ENCODE assay signal across 22 cellular contexts in the genomic region with DNA sequence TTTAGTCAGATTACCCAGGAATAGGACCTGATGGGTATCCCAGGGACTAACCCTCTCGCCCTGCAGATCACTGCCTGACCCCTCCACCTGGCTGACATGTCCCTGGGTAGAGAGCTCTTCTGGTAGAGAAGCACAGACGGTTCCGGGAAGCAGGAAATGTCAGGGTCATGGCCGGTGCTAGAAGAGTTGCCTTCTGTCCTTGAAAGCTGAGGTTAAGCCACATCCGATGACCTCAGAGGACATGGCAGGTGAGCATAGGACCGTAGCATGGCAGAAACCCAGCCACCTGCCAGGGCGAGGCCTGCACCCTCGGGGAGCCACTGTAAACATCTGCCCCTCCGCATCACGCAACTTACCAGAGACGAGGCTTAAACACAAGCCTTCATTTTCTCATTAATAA.
DNase-seq lines count a peak whose midpoint lies in the region; ATAC-seq and TF ChIP-seq lines count a peak whose summit lies in the region.
"Had no signal": no experiment of that assay in that cellular context is flagged by ENCODE, and none has a peak within 500 bp of the region (broad histone marks: within the 10 kb centered on the region; RNA-seq: fewer than 3 reads in every experiment).

No MANE protein-coding gene starts in this region.

- in situ Hi-C loops in IMR-90 (cut with MboI; ENCODE audit: low sequenced_read_pairs) = no loop called here

- no peak overlapping the region for H2BK15ac ChIP-seq in IMR-90 (ENCODE audit: low read depth, low read length)

- H2BK20ac ChIP-seq in IMR-90 (ENCODE audit: low read depth, low read length) = no peak overlapping the region

- no peak for TF ChIP-seq CTCF in IMR-90 (conservative IDR thresholded peaks at IDR 0.05; ENCODE audit: low read depth, low read length)
- no peak for TF ChIP-seq CTCF in RWPE1 (conservative IDR thresholded peaks at IDR 0.05; ENCODE audit: low read depth)
- TF ChIP-seq CTCF in nephron progenitor cell (IDR thresholded peaks at IDR 0.05) = no peak

- no peak for TF ChIP-seq POLR2A in IMR-90 (IDR thresholded peaks at IDR 0.05; ENCODE audit: low read depth, low read length)

- 0 out of 2 replicates have a peak overlapping the region, but pooled peaks have one; percentile 5 for H3K4ac ChIP-seq in IMR-90 (ENCODE audit: low read depth, low read length)

- H3K4me3 ChIP-seq in IMR-90 (ENCODE audit: insufficient read depth, low read depth, low read length) = no peak overlapping the region
- H3K4me3 ChIP-seq: coronary artery, pancreas, SK-N-MC, upper lobe of left lung had no signal

- intact Hi-C loops in IMR-90 (cut with micrococcal nuclease) = no loop called here
- intact Hi-C loops in activated naive CD4-positive, alpha-beta T cell treated with anti-CD3 and anti-CD28 coated beads for 36 hours (cut with micrococcal nuclease) = no loop called here

- H3K27ac Mint-ChIP-seq in nephron progenitor cell = peak overlapping the region; percentile 77
- H3K27ac Mint-ChIP-seq in activated naive CD4-positive, alpha-beta T cell treated with anti-CD3 and anti-CD28 coated beads for 36 hours = no peak overlapping the region
- H3K27ac Mint-ChIP-seq: activated T-helper 2 cell treated with anti-CD3 and anti-CD28 coated beads, Interferon-gamma antibody, Interleukin-2, Interleukin-4, amounts not matched to agents 10 μg/mL and 5 μg/mL and 100 μg/mL, durations not matched to agents 14 hours and 24 hours and 36 hours; naive thymus-derived CD8-positive, alpha-beta T cell had no signal

- H3K9me3 Mint-ChIP-seq in nephron progenitor cell = peaks cover 20% of the 10 kb centered on the region
- H3K9me3 Mint-ChIP-seq in activated naive CD4-positive, alpha-beta T cell treated with anti-CD3 and anti-CD28 coated beads for 36 hours = peaks cover 13% of the 10 kb centered on the region

- H2BK5ac ChIP-seq in IMR-90 (ENCODE audit: low read depth, low read length, poor library complexity, severe bottlenecking) = no peak overlapping the region

- DNase-seq in DMS79 (lab: John Stamatoyannopoulos, UW) (peak; percentile 52), IMR-90 (no peak), RWPE1 (ENCODE audit: low spot score) (no peak), nephron progenitor cell (no peak), H4 (ENCODE audit: low spot score) (no peak)
- DNase-seq in activated naive CD4-positive, alpha-beta T cell treated with anti-CD3 and anti-CD28 coated beads for 36 hours = no peak
- no peak for DNase-seq in effector CD8-positive, alpha-beta T cell (lab: John Stamatoyannopoulos, UW)
- DNase-seq: activated CD8-positive, alpha-beta memory T cell treated with anti-CD3 and anti-CD28 coated beads for 24 hours; foreskin fibroblast; GDM1; KBM-7; kidney; naive thymus-derived CD8-positive, alpha-beta T cell; NCI-H2107; NCI-H526; OCI-M1; pancreas; stimulated activated CD4-positive, alpha-beta T cell treated with anti-CD3 and anti-CD28 coated beads, Interleukin-4, amount 100 ng/mL, for 4 hours had no signal

- H3K36me3 ChIP-seq in IMR-90 (ENCODE audit: control insufficient read depth, insufficient read depth, low read length) = no peaks in the 10 kb centered on the region
- H3K36me3 ChIP-seq: pancreas, upper lobe of left lung had no signal

- CTCF ChIA-PET in IMR-90 (lab: Yijun Ruan, JAX) = no interaction called here
- CTCF ChIA-PET in RWPE1 (lab: Yijun Ruan, JAX) = no interaction called here
- CTCF ChIA-PET in activated naive CD4-positive, alpha-beta T cell treated with anti-CD3 and anti-CD28 coated beads for 36 hours (lab: Charles Lee) = no interaction called here

- peaks cover 16% of the 10 kb centered on the region for H3K4me1 ChIP-seq in IMR-90 (ENCODE audit: control insufficient read depth, insufficient read depth, low read length)
- H3K4me1 ChIP-seq: upper lobe of left lung had no signal

- POLR2A ChIA-PET in IMR-90 (lab: Charles Lee; ENCODE audit: unreplicated experiment) (no interaction called here), RWPE1 (lab: Yijun Ruan, JAX; ENCODE audit: low non-redundant PET) (no interaction called here)

- H3K56ac ChIP-seq in IMR-90 (ENCODE audit: extremely low read depth, insufficient read depth, low read length) = no peak overlapping the region

- 93% methylated on average over 4 of the region's 11 CpGs; no CpG with 5 or more reads in 1 of the 2 experiments for WGBS in IMR-90 (ENCODE audit: extremely low coverage in 2 of 2, insufficient read length in 1 of 2), 2 experiments

- H3K27ac ChIP-seq in IMR-90 (ENCODE audit: insufficient read depth, low read length) (no peak overlapping the region), RWPE1 (peak overlapping the region; percentile 18; the same call in 1 of the 2 replicates)
- H3K27ac ChIP-seq: coronary artery, SK-N-MC, upper lobe of left lung had no signal

- H3K79me1 ChIP-seq in IMR-90 (ENCODE audit: low read depth in 1 of 2, low read length in 2 of 2) = no peaks in the 10 kb centered on the region

- dilution Hi-C loops in IMR-90 (cut with HindIII; ENCODE audit: low sequenced_read_pairs, unreplicated experiment) = no loop called here

- no peak overlapping the region for H2AFZ ChIP-seq in IMR-90 (replicated peaks; ENCODE audit: low read length, poor library complexity)

- peaks cover 25% of the 10 kb centered on the region for H3K4me1 Mint-ChIP-seq in nephron progenitor cell
- no peaks in the 10 kb centered on the region for H3K4me1 Mint-ChIP-seq in activated naive CD4-positive, alpha-beta T cell treated with anti-CD3 and anti-CD28 coated beads for 36 hours (ENCODE audit: low read depth)
- H3K4me1 Mint-ChIP-seq: naive thymus-derived CD8-positive, alpha-beta T cell had no signal

- peaks cover 12% of the 10 kb centered on the region for H3K9me1 ChIP-seq in IMR-90 (ENCODE audit: insufficient read depth, low read length)

- no peak overlapping the region for H3K9ac ChIP-seq in IMR-90 (ENCODE audit: low read depth, low read length)

- 0 out of 2 replicates have a peak overlapping the region, but pooled peaks have one; percentile 51 for H2AK5ac ChIP-seq in IMR-90 (ENCODE audit: low read depth, low read length)

- no peak for TF ChIP-seq RAD21 in IMR-90 (IDR thresholded peaks at IDR 0.05; ENCODE audit: low read length)

- no peaks in the 10 kb centered on the region for H3K27me3 ChIP-seq in IMR-90 (ENCODE audit: control insufficient read depth, insufficient read depth, low read length)
- H3K27me3 ChIP-seq: pancreas, upper lobe of left lung had no signal

- peaks cover 3% of the 10 kb centered on the region; the same call in 1 of the 2 replicates for H4K20me1 ChIP-seq in IMR-90 (ENCODE audit: insufficient read depth, low read length)

- H3K14ac ChIP-seq in IMR-90 (replicated peaks; ENCODE audit: low read depth, low read length) = no peak overlapping the region

- H3K23ac ChIP-seq in IMR-90 (ENCODE audit: low read depth, low read length) = no peak overlapping the region

- peaks cover 4% of the 10 kb centered on the region for H3K36me3 Mint-ChIP-seq in nephron progenitor cell (ENCODE audit: low read depth)
- peaks cover 1% of the 10 kb centered on the region for H3K36me3 Mint-ChIP-seq in activated naive CD4-positive, alpha-beta T cell treated with anti-CD3 and anti-CD28 coated beads for 36 hours (ENCODE audit: low read depth)

- no peak overlapping the region for H2AK9ac ChIP-seq in IMR-90 (replicated peaks; ENCODE audit: low read depth, low read length, poor library complexity)

- no peak overlapping the region for H4K8ac ChIP-seq in IMR-90 (ENCODE audit: low read depth in 2 of 2, low read length in 2 of 2)

- H3K9me3 ChIP-seq in IMR-90 (ENCODE audit: control insufficient read depth, insufficient read depth, low read length) = no peaks in the 10 kb centered on the region
- H3K9me3 ChIP-seq: pancreas had no signal

- H4K91ac ChIP-seq in IMR-90 (ENCODE audit: insufficient read depth, low read depth, low read length) = no peak overlapping the region; the same call in 1 of the 2 replicates

- H3K18ac ChIP-seq in IMR-90 (ENCODE audit: low read depth, low read length) = no peak overlapping the region

- ATAC-seq in IMR-90 (ENCODE audit: low read depth) = no peak
- ATAC-seq: naive thymus-derived CD8-positive, alpha-beta T cell had no signal

- H3K27me3 Mint-ChIP-seq in nephron progenitor cell (ENCODE audit: low read depth, poor library complexity) = peaks cover 32% of the 10 kb centered on the region
- peaks cover 26% of the 10 kb centered on the region for H3K27me3 Mint-ChIP-seq in activated naive CD4-positive, alpha-beta T cell treated with anti-CD3 and anti-CD28 coated beads for 36 hours (ENCODE audit: low read depth)

- H3K4me2 ChIP-seq in IMR-90 (ENCODE audit: low read depth, low read length) = no peak overlapping the region

- no peak overlapping the region for H3K4me3 Mint-ChIP-seq in nephron progenitor cell
- no peak overlapping the region for H3K4me3 Mint-ChIP-seq in activated naive CD4-positive, alpha-beta T cell treated with anti-CD3 and anti-CD28 coated beads for 36 hours
- H3K4me3 Mint-ChIP-seq: naive thymus-derived CD8-positive, alpha-beta T cell had no signal

- BruUV-seq in IMR-90 (replicated peaks; lab: Mats Ljungman, UMichigan) = no TSS peak

- no peak overlapping the region for H2BK120ac ChIP-seq in IMR-90 (ENCODE audit: low read depth, low read length)

- no peak overlapping the region for H4K5ac ChIP-seq in IMR-90 (ENCODE audit: low read depth, low read length)

TF ChIP-seq in IMR-90, 13 proteins besides CTCF, POLR2A, EP300 and RAD21 (continues in another document):
- TF ChIP-seq MAZ (IDR thresholded peaks at IDR 0.05; ENCODE audit: borderline replicate concordance, low read depth, low read length) (no peak), BHLHE40 (IDR thresholded peaks at IDR 0.05; ENCODE audit: low read depth, low read length) (no peak), NFE2L2 (IDR thresholded peaks at IDR 0.05; ENCODE audit: low read depth, low read length) (no peak), MXI1 (IDR thresholded peaks at IDR 0.05; ENCODE audit: borderline replicate concordance, low read depth, low read length) (no peak), MAFK (IDR thresholded peaks at IDR 0.05; ENCODE audit: low read depth, low read length) (no peak), RFX5 (IDR thresholded peaks at IDR 0.05; ENCODE audit: low read depth, low read length) (no peak)
- TF ChIP-seq, protein P1, sequence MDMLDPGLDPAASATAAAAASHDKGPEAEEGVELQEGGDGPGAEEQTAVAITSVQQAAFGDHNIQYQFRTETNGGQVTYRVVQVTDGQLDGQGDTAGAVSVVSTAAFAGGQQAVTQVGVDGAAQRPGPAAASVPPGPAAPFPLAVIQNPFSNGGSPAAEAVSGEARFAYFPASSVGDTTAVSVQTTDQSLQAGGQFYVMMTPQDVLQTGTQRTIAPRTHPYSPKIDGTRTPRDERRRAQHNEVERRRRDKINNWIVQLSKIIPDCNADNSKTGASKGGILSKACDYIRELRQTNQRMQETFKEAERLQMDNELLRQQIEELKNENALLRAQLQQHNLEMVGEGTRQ (IDR thresholded peaks at IDR 0.05; ENCODE audit: low read depth, low read length) = no peak
